ENCODE assay signal across 21 cellular contexts in the genomic region with DNA sequence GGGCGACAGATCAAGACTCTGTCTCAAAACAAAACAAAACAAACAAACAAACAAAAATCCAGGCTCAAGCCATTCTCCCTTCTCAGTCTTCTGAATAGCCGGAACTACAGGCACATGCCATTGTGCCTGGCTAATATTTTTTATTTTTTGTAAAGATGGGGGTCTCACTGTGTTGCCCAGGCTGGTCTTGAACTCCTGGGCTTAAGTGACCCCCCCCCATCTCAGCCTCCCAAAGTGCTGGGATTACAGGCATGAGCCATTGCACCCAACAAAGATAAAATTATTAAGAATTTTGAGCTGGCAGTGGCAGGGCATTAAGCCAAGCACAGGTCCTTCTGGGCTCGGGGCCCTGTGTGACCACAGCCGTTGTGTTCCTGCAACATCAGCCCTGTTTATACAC.
"Had no signal": no experiment of that assay in that cellular context is flagged by ENCODE, and none has a peak within 500 bp of the region (broad histone marks: within the 10 kb centered on the region; RNA-seq: fewer than 3 reads in every experiment).

No MANE protein-coding gene starts in this region.

- DNase-seq: hippocampal formation; left lung; midbrain; naive thymus-derived CD4-positive, alpha-beta T cell; ovary; retina; right cardiac atrium; stimulated activated CD4-positive, alpha-beta T cell treated with anti-CD3 and anti-CD28 coated beads, Interleukin-4, amount 100 ng/mL, for 24 hours; stimulated activated naive CD4-positive, alpha-beta T cell; tibial artery; trophoblast cell; upper lobe of right lung had no signal

- H3K4me3 ChIP-seq: left lung, mucosa of descending colon, ovary, prostate gland, skin epidermis, suprapubic skin, thoracic aorta, tibial artery, upper lobe of right lung had no signal

- H3K36me3 ChIP-seq: left lung, ovary, prostate gland, suprapubic skin, thoracic aorta, tibial artery, upper lobe of right lung had no signal

- ATAC-seq: left colon; left lung; mucosa of descending colon; naive thymus-derived CD4-positive, alpha-beta T cell; natural killer cell treated with Interleukin-12 subunit alpha and Interleukin-12 subunit beta and Interleukin-15 and Interleukin-18, amount 100 ng/mL, for 72 hours; right cardiac atrium; sciatic nerve; stimulated activated effector memory CD8-positive, alpha-beta T cell treated with anti-CD3 and anti-CD28 coated beads, Interleukin-12 subunit alpha, Interleukin-12 subunit beta, amount 100 ng/mL, for 72 hours; upper lobe of right lung had no signal

- H3K9me3 ChIP-seq: left lung, mucosa of descending colon, ovary, prostate gland, suprapubic skin, thoracic aorta, tibial artery, upper lobe of right lung had no signal

- H3K4me1 ChIP-seq: left lung, prostate gland, tibial artery, upper lobe of right lung had no signal

- H3K27ac ChIP-seq: left lung, ovary, prostate gland, suprapubic skin, thoracic aorta, tibial artery, upper lobe of right lung had no signal

- H3K27me3 ChIP-seq: ovary, upper lobe of right lung had no signal
